8 cellular contexts compared by ENCODE assay signal in the genomic region with DNA sequence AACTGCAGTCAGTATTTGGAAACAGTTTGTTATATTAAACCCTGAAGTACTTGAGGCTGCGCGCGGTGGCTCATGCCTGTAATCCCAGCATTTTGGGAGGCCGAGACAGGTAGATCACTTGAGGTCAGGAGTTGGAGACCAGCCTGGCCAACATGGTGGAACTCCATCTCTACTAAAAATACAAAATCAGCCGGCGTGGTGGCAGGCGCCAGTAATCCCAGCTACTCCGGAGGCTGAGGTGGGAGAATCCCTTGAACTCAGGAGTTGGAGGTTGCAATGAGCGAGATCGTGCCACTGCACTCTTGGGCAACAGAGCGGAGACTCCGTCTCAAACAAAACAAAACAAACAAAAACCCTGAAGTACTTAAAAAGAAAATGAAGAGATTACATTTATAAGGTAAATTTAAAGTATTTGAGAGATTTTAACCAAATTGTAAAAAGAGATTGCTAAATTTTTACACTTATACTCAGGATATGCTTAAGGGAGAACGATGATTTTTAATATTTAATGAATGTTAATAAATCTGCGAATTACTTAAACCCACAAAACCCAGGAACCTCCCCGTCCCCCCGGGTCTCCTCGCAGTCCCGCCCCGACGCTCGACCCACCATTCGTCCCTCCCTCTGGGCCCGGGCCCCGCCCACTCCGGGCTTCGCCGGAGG. TPM values are rescaled to one million over a fixed set of nuclear protein-coding genes. Genes with fewer than 3 reads are reported as not detected.
DNase-seq lines count a peak whose midpoint lies in the region; ATAC-seq and TF ChIP-seq lines count a peak whose summit lies in the region.

No MANE protein-coding gene starts in this region.

- TF ChIP-seq CTCF in AG04449 (IDR thresholded peaks at IDR 0.05; ENCODE audit: insufficient read depth, low read length, missing control alignments) (no peak), mammary epithelial cell (conservative IDR thresholded peaks at IDR 0.05 in 1 of 2, IDR thresholded peaks at IDR 0.05 in 1 of 2; ENCODE audit: extremely low read depth in 1 of 2, insufficient read depth in 1 of 2, low read depth in 1 of 2, low read length in 2 of 2) (no peak)

- DNase-seq in AG04449 (ENCODE audit: low read depth, low spot score) (no peak), HuH-7 (ENCODE audit: low spot score) (peak; percentile 99), mammary epithelial cell (no peak), SKM-1 (lab: John Stamatoyannopoulos, UW; ENCODE audit: unreplicated experiment) (no peak), dermis blood vessel endothelial cell (no peak)

- in situ Hi-C loops in mammary epithelial cell (cut with MboI; ENCODE audit: low sequenced_read_pairs in 2 of 2): no loop called here

- no peaks in the 10 kb centered on the region for H4K20me1 ChIP-seq in mammary epithelial cell (ENCODE audit: insufficient read depth, low read length)

- no peak for ATAC-seq in GM21515 (IDR thresholded peaks at IDR 0.05; ENCODE audit: unreplicated experiment)
- no peak for ATAC-seq in HG03565 (IDR thresholded peaks at IDR 0.05; ENCODE audit: unreplicated experiment)

- peak overlapping the region; percentile 88 for H3K27ac ChIP-seq in mammary epithelial cell (ENCODE audit: insufficient read depth, low read depth, low read length)
- H3K27ac ChIP-seq in muscle layer of duodenum (ENCODE audit: low read length): no peak overlapping the region

- H3K27me3 ChIP-seq in mammary epithelial cell (ENCODE audit: insufficient read depth, low read length): no peaks in the 10 kb centered on the region
- no peaks in the 10 kb centered on the region for H3K27me3 ChIP-seq in muscle layer of duodenum (ENCODE audit: low read depth, low read length)

- H3K9me3 ChIP-seq in mammary epithelial cell (replicated peaks; ENCODE audit: insufficient read depth, low read length) (no peaks in the 10 kb centered on the region), muscle layer of duodenum (ENCODE audit: control insufficient read depth in 1 of 2, low read length in 2 of 2) (no peaks in the 10 kb centered on the region)

- CTCF ChIA-PET in AG04449 (lab: Yijun Ruan, JAX) (no interaction called here), mammary epithelial cell (lab: Charles Lee; ENCODE audit: low non-redundant PET) (no interaction called here)

- dilution Hi-C loops in mammary epithelial cell (cut with HindIII; ENCODE audit: low sequenced_read_pairs): loop anchor here (10.0 kb wide), 1 partner anchor 89 kb away; a partner anchor contains a TSS

- H3K36me3 ChIP-seq in mammary epithelial cell (ENCODE audit: insufficient read depth, low read length): no peaks in the 10 kb centered on the region
- peaks cover 6 to 20% of the 10 kb centered on the region in 2 donors for H3K36me3 ChIP-seq in muscle layer of duodenum (ENCODE audit: control insufficient read depth in 1 of 2, insufficient read depth in 2 of 2, low read length in 2 of 2)

- peak overlapping the region; percentile 72 for H3K4me2 ChIP-seq in mammary epithelial cell (ENCODE audit: insufficient read depth, low read depth, low read length)

- intact Hi-C loops in mammary epithelial cell (cut with micrococcal nuclease): loop anchor here (2.0 kb wide), 1 partner anchor 15 kb away; a partner anchor contains a TSS

- no peak overlapping the region for H2AFZ ChIP-seq in mammary epithelial cell (ENCODE audit: low read depth, low read length)

- POLR2A ChIA-PET in AG04449 (lab: Yijun Ruan, JAX): interaction anchor here (0.7 kb wide), 1 partner anchor 15 kb away, joined by 3 read pairs; a partner anchor contains a TSS

- H3K79me2 ChIP-seq in mammary epithelial cell (ENCODE audit: insufficient read depth, low read length): peaks cover 37% of the 10 kb centered on the region

- 49% methylated on average over 18 of the region's 27 CpGs for WGBS in mammary epithelial cell (ENCODE audit: low coverage, missing lambda C conversion rate)

- H3K4me3 ChIP-seq in AG04449 (ENCODE audit: low read depth, low read length) (peak overlapping the region; percentile 19), mammary epithelial cell (replicated peaks in 1 of 3; ENCODE audit: insufficient read depth in 1 of 3, low read depth in 2 of 3, low read length in 3 of 3) (peak overlapping the region; percentile 71 to 96 (median 95)), muscle layer of duodenum (ENCODE audit: low read depth in 1 of 2, low read length in 2 of 2) (peak overlapping the region; percentile 42 to 96)

- no TSS peak for BruUV-seq in mammary epithelial cell (replicated peaks; lab: Mats Ljungman, UMichigan)

- H3K9ac ChIP-seq in mammary epithelial cell (ENCODE audit: insufficient read depth, low read length): no peak overlapping the region

- H3K4me1 ChIP-seq in mammary epithelial cell (ENCODE audit: insufficient read depth, low read length): peaks cover 18% of the 10 kb centered on the region
- peaks cover 0 to 15% of the 10 kb centered on the region in 2 donors for H3K4me1 ChIP-seq in muscle layer of duodenum (ENCODE audit: control insufficient read depth in 1 of 2, insufficient read depth in 2 of 2, low read length in 2 of 2)

RNA-seq across cellular contexts. Expression of a gene that starts 0.4 kb away (rescaled TPM):
- total RNA-seq in mammary epithelial cell (10 to 100 TPM; 21.7 to 36.4 TPM), dermis blood vessel endothelial cell (42.0 and 43.2 TPM in 2 replicates)
- polyA plus RNA-seq in mammary epithelial cell: 33.9 TPM
- polyA minus RNA-seq in mammary epithelial cell: 34.8 TPM

RNA-seq across cellular contexts. Expression of a gene that starts 14.5 kb away (rescaled TPM):
- 1 to 10 TPM; 7.0 to 7.2 TPM for total RNA-seq in mammary epithelial cell
- polyA plus RNA-seq in mammary epithelial cell: 2.4 TPM
- polyA minus RNA-seq in mammary epithelial cell: 2.1 TPM
- total RNA-seq in dermis blood vessel endothelial cell: 5.7 and 17.7 TPM in 2 replicates

RNA-seq across cellular contexts. Expression of a gene that starts 20.4 kb away (rescaled TPM):
- total RNA-seq in mammary epithelial cell: 10 to 100 TPM; 46.5 to 72.0 TPM
- 64.8 TPM for polyA plus RNA-seq in mammary epithelial cell
- 54.3 TPM for polyA minus RNA-seq in mammary epithelial cell
- total RNA-seq in dermis blood vessel endothelial cell: 91.0 and 95.4 TPM in 2 replicates

RNA-seq across cellular contexts. Expression of a gene that starts 30.9 kb away (rescaled TPM):
- total RNA-seq in mammary epithelial cell (1 to 10 TPM in 1 of 2 donors, under 1 TPM in 1; 0.33 to 3.7 TPM), dermis blood vessel endothelial cell (under 0.01 TPM in 1 of 2 replicates, not detected in the other)
- 0.37 TPM for polyA plus RNA-seq in mammary epithelial cell
- polyA minus RNA-seq in mammary epithelial cell: not detected

RNA-seq across cellular contexts. Expression of a gene that starts 35.7 kb away (rescaled TPM):
- total RNA-seq in mammary epithelial cell (10 to 100 TPM; 15.4 to 17.5 TPM), dermis blood vessel endothelial cell (11.2 and 24.8 TPM in 2 replicates)
- 19.0 TPM for polyA plus RNA-seq in mammary epithelial cell
- 1.5 TPM for polyA minus RNA-seq in mammary epithelial cell

Comparison
In these comparisons a context has a peak if more than half of its experiments do, and no peak if none do; other contexts are left out.
1. H3K4me3 ChIP-seq: peak in every context shown above with its lines; median percentile 95 in mammary epithelial cell; 69 in muscle layer of duodenum; 19 in AG04449.